ENCODE assay signal across 8 cellular contexts in genomic region chr12:113298861-113299545, GRCh38. TPM values are rescaled to one million over a fixed set of nuclear protein-coding genes. Genes with fewer than 3 reads are reported as not detected.
A peak's percentile ranks its signal among the peaks of the same experiment; 100 is the strongest.
DNase-seq lines count a peak whose midpoint lies in the region; ATAC-seq, FAIRE-seq and TF ChIP-seq lines count a peak whose summit lies in the region.

No MANE protein-coding gene starts in this region.

- ATAC-seq in left lobe of liver: no peak
- ATAC-seq in GM21526 (IDR thresholded peaks at IDR 0.05; ENCODE audit: low FRiP score, unreplicated experiment): no peak

- peak; percentile 52 for FAIRE-seq in bronchial epithelial cell (lab: Jason Lieb, UNC)

- peak; percentile 14 for DNase-seq in M059J (ENCODE audit: low read depth)
- DNase-seq in bronchial epithelial cell (ENCODE audit: low read depth): no peak
- DNase-seq in left lobe of liver (ENCODE audit: low spot score): peak; percentile 55
- peak; percentile 82 to 92 for DNase-seq in thyroid gland
- no peak for DNase-seq in KG1 (lab: John Stamatoyannopoulos, UW)
- no peak for DNase-seq in stimulated activated CD4-positive, alpha-beta T cell treated with anti-CD3 and anti-CD28 coated beads, Interleukin-1b, Interleukin-23, amount 100 ng/mL, for 48 hours
- DNase-seq in activated CD4-positive, alpha-beta T cell treated with anti-CD3 and anti-CD28 coated beads for 4 hours: no peak

- H3K27ac ChIP-seq in thyroid gland: peak overlapping the region; percentile 85 to 95 (median 92)

- no peaks in the 10 kb centered on the region for H3K27me3 ChIP-seq in bronchial epithelial cell (ENCODE audit: control insufficient read depth, insufficient read depth, low read length)
- no peaks in the 10 kb centered on the region for H3K27me3 ChIP-seq in thyroid gland

- TF ChIP-seq POLR2A in thyroid gland (IDR thresholded peaks at IDR 0.05): no peak

- peaks cover 32 to 35% of the 10 kb centered on the region in 2 donors for H3K4me1 ChIP-seq in thyroid gland

- WGBS in thyroid gland, 2 donors: 44 to 46% methylated on average over 14 to 20 of the region's 20 CpGs

- intact Hi-C loops in thyroid gland (cut with DNase I): no loop called here

- H3K4me3 ChIP-seq in bronchial epithelial cell (ENCODE audit: low read depth, low read length) (no peak overlapping the region), thyroid gland (replicated peaks in 1 of 3) (no peak overlapping the region)

- no peak for TF ChIP-seq CTCF in bronchial epithelial cell (IDR thresholded peaks at IDR 0.05; ENCODE audit: insufficient read depth, low read length, severe bottlenecking)
- TF ChIP-seq CTCF in thyroid gland (IDR thresholded peaks at IDR 0.05): peak in 3 of 6 experiments; percentile 22 to 40 (median 29)

- H3K9me3 ChIP-seq in thyroid gland: no peaks in the 10 kb centered on the region

- H3K36me3 ChIP-seq in bronchial epithelial cell (ENCODE audit: control insufficient read depth, insufficient read depth, low read length) (peaks cover 3% of the 10 kb centered on the region), thyroid gland (peaks cover 20 to 28% of the 10 kb centered on the region in 2 donors)

RNA-seq across cellular contexts. Expression of gene SLC8B1, which starts 35.9 kb away (rescaled TPM):
- 8.0 and 12.8 TPM in 2 replicates for total RNA-seq in M059J (2014; rRNA removed; shearing (Covaris generic))
- total RNA-seq in bronchial epithelial cell (9.0 and 12.9 TPM in 2 replicates), left lobe of liver (23.2 TPM), thyroid gland (10 to 100 TPM; 23.3 to 50.5 (median 30.7) TPM)

RNA-seq across cellular contexts. Expression of gene PLBD2, which starts 59.4 kb away (rescaled TPM):
- 14.3 and 22.8 TPM in 2 replicates for total RNA-seq in M059J (2014; rRNA removed; shearing (Covaris generic))
- total RNA-seq in bronchial epithelial cell (6.8 and 8.8 TPM in 2 replicates), left lobe of liver (23.3 TPM), thyroid gland (10 to 100 TPM; 21.0 to 51.5 (median 44.3) TPM)

Comparison
In these comparisons a context has a peak if more than half of its experiments do, and no peak if none do; other contexts are left out.
1. DNase-seq: peak in M059J (single experiment), left lobe of liver (single experiment) and thyroid gland (2 of 2); none in bronchial epithelial cell (single experiment), KG1 (single experiment), stimulated activated CD4-positive, alpha-beta T cell treated with anti-CD3 and anti-CD28 coated beads, Interleukin-1b, Interleukin-23, amount 100 ng/mL, for 48 hours (single experiment) and activated CD4-positive, alpha-beta T cell treated with anti-CD3 and anti-CD28 coated beads for 4 hours (0 of 2).